In genomic region chr10:35236739-35237138, GRCh38 we compare ENCODE assay signal across 12 cellular contexts.
A peak's percentile ranks its signal among the peaks of the same experiment; 100 is the strongest.
DNase-seq lines count a peak whose midpoint lies in the region; ATAC-seq, FAIRE-seq and TF ChIP-seq lines count a peak whose summit lies in the region.
"Had no signal": no experiment of that assay in that cellular context is flagged by ENCODE, and none has a peak within 500 bp of the region (broad histone marks: within the 10 kb centered on the region; RNA-seq: fewer than 3 reads in every experiment).

No MANE protein-coding gene starts in this region.

- H3K9ac ChIP-seq in SK-N-SH: no peak overlapping the region

- H3K36me3 ChIP-seq in GM23338 (ENCODE audit: insufficient read depth): no peaks in the 10 kb centered on the region
- no peaks in the 10 kb centered on the region for H3K36me3 ChIP-seq in SK-N-SH (replicated peaks in 1 of 2; ENCODE audit: control insufficient read depth in 1 of 2, insufficient read depth in 2 of 2, low read length in 1 of 2)
- H3K36me3 ChIP-seq in prostate gland: no peaks in the 10 kb centered on the region
- H3K36me3 ChIP-seq in spleen: no peaks in the 10 kb centered on the region
- H3K36me3 ChIP-seq: SJSA1 had no signal

- H3K27me3 Mint-ChIP-seq in GM23338 (ENCODE audit: insufficient read depth, low read depth, poor library complexity): no peaks in the 10 kb centered on the region

- no peak overlapping the region for H3K27ac Mint-ChIP-seq in GM23338
- H3K27ac Mint-ChIP-seq: dendritic cell treated with granulocyte-macrophage colony-stimulating factor and Interleukin-4, amounts not matched to agents 40 ng/mL and 50 ng/mL, for 4 days had no signal

- no peaks in the 10 kb centered on the region for H3K36me3 Mint-ChIP-seq in GM23338 (ENCODE audit: low read depth)

- DNase-seq in AG04449 (ENCODE audit: low read depth, low spot score) (no peak), GM23338 (ENCODE audit: low spot score) (peak; percentile 22), SK-N-SH (no peak), foreskin fibroblast (peak in 1 of 2 donors; percentile 46), urothelium cell line (ENCODE audit: low spot score) (no peak), prostate gland (ENCODE audit: low spot score) (no peak), spleen (no peak)
- DNase-seq in activated CD4-positive, CD25-positive, alpha-beta regulatory T cell (lab: John Stamatoyannopoulos, UW): no peak
- DNase-seq: islet precursor cell, NCI-H1048 had no signal

- ATAC-seq in GM23338: peak; percentile 28; the same call in 2 of the 3 replicates

- TF ChIP-seq POLR2A in prostate gland (IDR thresholded peaks at IDR 0.05): no peak
- TF ChIP-seq POLR2A in spleen (IDR thresholded peaks at IDR 0.05): no peak

- intact Hi-C loops in prostate gland (cut with DNase I): loop anchor here (10.0 kb wide), 1 partner anchor 328 kb away; no protein-coding TSS in a partner anchor
- intact Hi-C loops in spleen (cut with DNase I; ENCODE audit: low total_unique reads): no loop called here

- H3K4me2 ChIP-seq in GM23338 (no peak overlapping the region), SK-N-SH (no peak overlapping the region)

- H3F3A ChIP-seq in GM23338 (replicated peaks; ENCODE audit: low read depth): no peaks in the 10 kb centered on the region
- no peaks in the 10 kb centered on the region for H3F3A ChIP-seq in SK-N-SH (replicated peaks; ENCODE audit: insufficient read depth)

- H3K9me3 Mint-ChIP-seq in GM23338: no peaks in the 10 kb centered on the region
- H3K9me3 Mint-ChIP-seq: dendritic cell treated with granulocyte-macrophage colony-stimulating factor and Interleukin-4, amounts not matched to agents 40 ng/mL and 50 ng/mL, for 4 days had no signal

- H3K27me3 ChIP-seq in GM23338 (ENCODE audit: insufficient read depth) (no peaks in the 10 kb centered on the region), SK-N-SH (ENCODE audit: insufficient read depth) (no peaks in the 10 kb centered on the region), prostate gland (replicated peaks; ENCODE audit: insufficient read depth) (no peaks in the 10 kb centered on the region), spleen (replicated peaks in 1 of 7) (peaks cover 0 to 6% (median 0%) of the 10 kb centered on the region in 7 donors)
- H3K27me3 ChIP-seq: SJSA1 had no signal

- TF ChIP-seq EP300 in SK-N-SH (IDR thresholded peaks at IDR 0.05; ENCODE audit: borderline replicate concordance in 1 of 2, low read depth in 1 of 2, low read length in 1 of 2): no peak

- CTCF ChIA-PET in AG04449 (lab: Yijun Ruan, JAX): interaction anchor here (0.7 to 2.0 kb wide), 6 partner anchors 11 to 580 kb away, joined by 3 to 6 read pairs (median 4); no protein-coding TSS in a partner anchor
- CTCF ChIA-PET in SK-N-SH (lab: Yijun Ruan, JAX): interaction anchor here (0.9 to 1.0 kb wide), 2 partner anchors 10 to 25 kb away, joined by 3 to 4 read pairs; no protein-coding TSS in a partner anchor

- FAIRE-seq in urothelium cell line (lab: Jason Lieb, UNC): no peak

- TF ChIP-seq CTCF in AG04449 (IDR thresholded peaks at IDR 0.05; ENCODE audit: insufficient read depth, low read length, missing control alignments) (peak; percentile 16), GM23338 (conservative IDR thresholded peaks at IDR 0.05; ENCODE audit: low read depth in 2 of 2) (peak; percentile 29 to 39), SK-N-SH (IDR thresholded peaks at IDR 0.05) (peak; percentile 27), foreskin fibroblast (IDR thresholded peaks at IDR 0.05; ENCODE audit: low read depth, low read length) (peak; percentile 38), prostate gland (IDR thresholded peaks at IDR 0.05) (no peak), spleen (IDR thresholded peaks at IDR 0.05 in 8 of 11, conservative IDR thresholded peaks at IDR 0.05 in 3 of 11) (no peak)

- peak; percentile 51 for TF ChIP-seq RAD21 in SK-N-SH (IDR thresholded peaks at IDR 0.05; ENCODE audit: low read length)

- H3K4me1 ChIP-seq in GM23338 (ENCODE audit: insufficient read depth) (no peaks in the 10 kb centered on the region), SK-N-SH (ENCODE audit: control insufficient read depth in 1 of 2, insufficient read depth in 2 of 2, low read depth in 1 of 2, low read length in 1 of 2) (no peaks in the 10 kb centered on the region), prostate gland (replicated peaks) (no peaks in the 10 kb centered on the region), spleen (peaks cover 0 to 4% (median 0%) of the 10 kb centered on the region in 6 donors)
- H3K4me1 ChIP-seq: SJSA1 had no signal

- H3K9me2 ChIP-seq in GM23338 (ENCODE audit: insufficient read depth) (no peaks in the 10 kb centered on the region), SK-N-SH (no peaks in the 10 kb centered on the region)

- H3K4me3 ChIP-seq in AG04449 (ENCODE audit: low read depth, low read length) (no peak overlapping the region), GM23338 (no peak overlapping the region), SK-N-SH (ENCODE audit: low read depth in 2 of 2, low read length in 1 of 2) (no peak overlapping the region), foreskin fibroblast (ENCODE audit: low read depth in 1 of 2, low read length in 2 of 2) (no peak overlapping the region), prostate gland (no peak overlapping the region), spleen (no peak overlapping the region)
- H3K4me3 ChIP-seq: SJSA1 had no signal

- H3K27ac ChIP-seq in GM23338 (ENCODE audit: low read depth): no peak overlapping the region
- no peak overlapping the region for H3K27ac ChIP-seq in SK-N-SH (ENCODE audit: low read depth in 2 of 2, low read length in 1 of 2)
- H3K27ac ChIP-seq in prostate gland: no peak overlapping the region
- H3K27ac ChIP-seq in spleen: no peak overlapping the region
- H3K27ac ChIP-seq: SJSA1 had no signal

- H3K9me3 ChIP-seq in SK-N-SH: no peaks in the 10 kb centered on the region
- H3K9me3 ChIP-seq in prostate gland: no peaks in the 10 kb centered on the region
- H3K9me3 ChIP-seq in spleen: no peaks in the 10 kb centered on the region
- H3K9me3 ChIP-seq: SJSA1 had no signal

- H2AFZ ChIP-seq in GM23338 (peak overlapping the region; percentile 63; the same call in 1 of the 2 replicates), SK-N-SH (ENCODE audit: low read depth) (no peak overlapping the region)

- H4K20me1 ChIP-seq in GM23338 (replicated peaks; ENCODE audit: insufficient read depth) (no peaks in the 10 kb centered on the region), SK-N-SH (ENCODE audit: insufficient read depth) (no peaks in the 10 kb centered on the region)

- no peaks in the 10 kb centered on the region for H3K79me2 ChIP-seq in GM23338 (replicated peaks; ENCODE audit: insufficient read depth)
- no peaks in the 10 kb centered on the region for H3K79me2 ChIP-seq in SK-N-SH (ENCODE audit: insufficient read depth)

- WGBS in SK-N-SH (ENCODE audit: low lambda C conversion rate): 73% methylated on average over 3 of the region's 3 CpGs
- WGBS in prostate gland: 76% methylated on average over 3 of the region's 3 CpGs
- WGBS in spleen, 5 donors: 81 to 92% (median 83%) methylated on average over 3 of the region's 3 CpGs

- H3K4me1 Mint-ChIP-seq in GM23338: no peaks in the 10 kb centered on the region

- POLR2A ChIA-PET in AG04449 (lab: Yijun Ruan, JAX) (no interaction called here), SK-N-SH (lab: Yijun Ruan, JAX) (no interaction called here)

- H3K4me3 Mint-ChIP-seq in GM23338: no peak overlapping the region
- H3K4me3 Mint-ChIP-seq: dendritic cell treated with granulocyte-macrophage colony-stimulating factor and Interleukin-4, amounts not matched to agents 40 ng/mL and 50 ng/mL, for 4 days had no signal

TF ChIP-seq in GM23338, 12 proteins besides CTCF, POLR2A, EP300 and RAD21 (continues in another document):
- TF ChIP-seq ETS1 (IDR thresholded peaks at IDR 0.05) (no peak), STAT1 (IDR thresholded peaks at IDR 0.05; ENCODE audit: unreplicated experiment) (no peak), ZNF331 (CRISPR knock-in tag; IDR thresholded peaks at IDR 0.05; ENCODE audit: low read depth) (no peak), ZNF114 (CRISPR knock-in tag; IDR thresholded peaks at IDR 0.05) (no peak), POLR2AphosphoS5 (IDR thresholded peaks at IDR 0.05; ENCODE audit: low read depth) (no peak), CREB1 (CRISPR knock-in tag; IDR thresholded peaks at IDR 0.05; ENCODE audit: low read depth) (no peak), NANOG (IDR thresholded peaks at IDR 0.05; ENCODE audit: borderline replicate concordance) (no peak), JUNB (IDR thresholded peaks at IDR 0.05; ENCODE audit: unreplicated experiment) (no peak)

TF ChIP-seq in SK-N-SH, 30 proteins besides CTCF, POLR2A, EP300 and RAD21:
- TF ChIP-seq SMC3 (IDR thresholded peaks at IDR 0.05; ENCODE audit: low read depth, low read length) (peak; percentile 29), FOXJ3 (CRISPR knock-in tag; IDR thresholded peaks at IDR 0.05) (no peak)

Comparison
In these comparisons a context has a peak if more than half of its experiments do, and no peak if none do; other contexts are left out.
1. CTCF ChIP-seq: peak in AG04449 (single experiment), GM23338 (2 of 2), SK-N-SH (single experiment) and foreskin fibroblast (single experiment); none in prostate gland (0 of 4) and spleen (0 of 11).